Comparison of ENCODE assay signal across 8 cellular contexts in the genomic region with DNA sequence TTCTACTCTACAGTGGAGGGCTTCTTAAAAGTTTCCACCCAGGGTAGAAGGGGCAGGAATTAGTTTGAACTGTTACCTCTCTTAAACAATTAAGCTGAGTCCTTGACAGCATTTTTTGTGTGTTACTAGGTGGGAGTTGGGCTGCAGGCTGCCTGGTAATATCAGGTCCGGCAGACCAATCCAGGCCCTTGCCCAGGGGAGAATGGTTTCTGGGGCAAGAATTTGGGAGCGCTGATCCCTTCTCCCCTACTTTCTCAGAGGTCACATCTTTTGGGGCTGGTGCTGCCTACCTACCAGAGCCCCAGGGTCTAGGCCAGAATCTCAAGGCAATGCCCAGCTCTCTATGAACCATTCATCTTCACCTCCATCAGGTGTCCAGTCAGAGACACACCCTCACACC. TPM values are rescaled to one million over a fixed set of nuclear protein-coding genes. Genes with fewer than 3 reads are reported as not detected.
A peak's percentile ranks its signal among the peaks of the same experiment; 100 is the strongest.
DNase-seq lines count a peak whose midpoint lies in the region; ATAC-seq, FAIRE-seq and TF ChIP-seq lines count a peak whose summit lies in the region.

No MANE protein-coding gene starts in this region.

- no peak for DNase-seq in activated CD4-positive, alpha-beta T cell treated with anti-CD3 and anti-CD28 coated beads, Interleukin-2, amount 10 ng/mL, durations not matched to agents 24 days and 14 days
- DNase-seq in activated CD4-positive, alpha-beta T cell treated with anti-CD3 and anti-CD28 coated beads for 48 hours: no peak
- no peak for DNase-seq in activated naive CD4-positive, alpha-beta T cell treated with anti-CD3 and anti-CD28 coated beads, Interleukin-2, amount 50 U/mL, for 72 hours (ENCODE audit: low spot score in 2 of 2)
- DNase-seq in stomach: no peak
- DNase-seq in urothelium cell line (ENCODE audit: low spot score): no peak
- no peak for DNase-seq in inferior parietal cortex (ENCODE audit: extremely low spot score)
- no peak for DNase-seq in Peyer's patch

- peak overlapping the region; percentile 100 for H3K27ac Mint-ChIP-seq in activated CD4-positive, alpha-beta T cell treated with anti-CD3 and anti-CD28 coated beads, Interleukin-2, amount 10 ng/mL, durations not matched to agents 24 days and 14 days
- H3K27ac Mint-ChIP-seq in activated naive CD4-positive, alpha-beta T cell treated with anti-CD3 and anti-CD28 coated beads, Interleukin-2, amount 50 U/mL, for 72 hours: peak overlapping the region; percentile 96 to 97

- H3K4me1 Mint-ChIP-seq in activated CD4-positive, alpha-beta T cell treated with anti-CD3 and anti-CD28 coated beads, Interleukin-2, amount 10 ng/mL, durations not matched to agents 24 days and 14 days: peaks cover 35% of the 10 kb centered on the region

- TF ChIP-seq POLR2A in stomach (IDR thresholded peaks at IDR 0.05) (no peak), Peyer's patch (IDR thresholded peaks at IDR 0.05) (no peak)

- H3K4me3 ChIP-seq in iPS-18c (ENCODE audit: insufficient read depth, low read depth, low read length) (peak overlapping the region; percentile 98), stomach (peak overlapping the region; percentile 94 to 100 (median 97)), Peyer's patch (peak overlapping the region in 2 of 4 donors; percentile 77 to 80)

- no peaks in the 10 kb centered on the region for H3K27me3 Mint-ChIP-seq in activated CD4-positive, alpha-beta T cell treated with anti-CD3 and anti-CD28 coated beads, Interleukin-2, amount 10 ng/mL, durations not matched to agents 24 days and 14 days

- H3K27me3 ChIP-seq in stomach: no peaks in the 10 kb centered on the region
- no peaks in the 10 kb centered on the region for H3K27me3 ChIP-seq in Peyer's patch

- 41 to 54% (median 50%) methylated on average over 1 to 2 of the region's 2 CpGs for WGBS in stomach, 5 donors

- H3K9me3 ChIP-seq in iPS-18c (ENCODE audit: control insufficient read depth, insufficient read depth, low read length) (no peaks in the 10 kb centered on the region), stomach (no peaks in the 10 kb centered on the region), Peyer's patch (no peaks in the 10 kb centered on the region)

- H3K4me3 Mint-ChIP-seq in activated CD4-positive, alpha-beta T cell treated with anti-CD3 and anti-CD28 coated beads, Interleukin-2, amount 10 ng/mL, durations not matched to agents 24 days and 14 days: peak overlapping the region; percentile 97

- no peak for TF ChIP-seq EP300 in stomach (IDR thresholded peaks at IDR 0.05)

- TF ChIP-seq CTCF in stomach (IDR thresholded peaks at IDR 0.05) (no peak), Peyer's patch (IDR thresholded peaks at IDR 0.05) (no peak)

- no peaks in the 10 kb centered on the region for H3K9me3 Mint-ChIP-seq in activated CD4-positive, alpha-beta T cell treated with anti-CD3 and anti-CD28 coated beads, Interleukin-2, amount 10 ng/mL, durations not matched to agents 24 days and 14 days
- no peaks in the 10 kb centered on the region for H3K9me3 Mint-ChIP-seq in activated naive CD4-positive, alpha-beta T cell treated with anti-CD3 and anti-CD28 coated beads, Interleukin-2, amount 50 U/mL, for 72 hours

- H3K36me3 Mint-ChIP-seq in activated CD4-positive, alpha-beta T cell treated with anti-CD3 and anti-CD28 coated beads, Interleukin-2, amount 10 ng/mL, durations not matched to agents 24 days and 14 days (ENCODE audit: low read depth): peaks cover 47% of the 10 kb centered on the region
- peaks cover 31 to 39% of the 10 kb centered on the region in 2 donors for H3K36me3 Mint-ChIP-seq in activated naive CD4-positive, alpha-beta T cell treated with anti-CD3 and anti-CD28 coated beads, Interleukin-2, amount 50 U/mL, for 72 hours

- no peak for ATAC-seq in activated naive CD4-positive, alpha-beta T cell treated with anti-CD3 and anti-CD28 coated beads, Interleukin-2, amount 50 U/mL, for 72 hours

- FAIRE-seq in urothelium cell line (lab: Jason Lieb, UNC): no peak

- H3K4me1 ChIP-seq in stomach (peaks cover 16 to 45% (median 34%) of the 10 kb centered on the region in 4 donors), Peyer's patch (peaks cover 0 to 30% (median 7%) of the 10 kb centered on the region in 4 donors)

- intact Hi-C loops in activated CD4-positive, alpha-beta T cell treated with anti-CD3 and anti-CD28 coated beads, Interleukin-2, amount 10 ng/mL, durations not matched to agents 24 days and 14 days (cut with micrococcal nuclease): loop anchor here (5.0 kb wide), 1 partner anchor 317 kb away; a partner anchor contains a TSS
- intact Hi-C loops in stomach (cut with DNase I; ENCODE audit: low total_unique reads): no loop called here

- H3K36me3 ChIP-seq in stomach: peaks cover 19 to 22% (median 21%) of the 10 kb centered on the region in 4 donors
- H3K36me3 ChIP-seq in Peyer's patch: peaks cover 0 to 22% (median 0%) of the 10 kb centered on the region in 3 donors

- H3K27ac ChIP-seq in stomach: peak overlapping the region in 4 of 5 donors; percentile 94 to 97 (median 96)
- peak overlapping the region in 2 of 4 donors; percentile 73 to 88 for H3K27ac ChIP-seq in Peyer's patch

RNA-seq across cellular contexts. Expression of a gene that starts 1.6 kb away (rescaled TPM):
- total RNA-seq in activated CD4-positive, alpha-beta T cell treated with anti-CD3 and anti-CD28 coated beads, Interleukin-2, amount 10 ng/mL, durations not matched to agents 24 days and 14 days: 111 and 113 TPM in 2 replicates
- total RNA-seq in activated naive CD4-positive, alpha-beta T cell treated with anti-CD3 and anti-CD28 coated beads, Interleukin-2, amount 50 U/mL, for 72 hours: 10 to 100 TPM; 54.2 to 59.1 TPM
- total RNA-seq in stomach (10 to 100 TPM; 11.7 to 37.3 (median 17.9) TPM), Peyer's patch (10 to 100 TPM in 3 of 4 donors, 1 to 10 TPM in 1; 8.6 to 71.0 (median 24.0) TPM)
- polyA plus RNA-seq in stomach: 10 to 100 TPM; 10.4 to 15.8 (median 13.0) TPM

RNA-seq across cellular contexts. Expression of a gene that starts 14.2 kb away (rescaled TPM):
- 76.4 and 78.2 TPM in 2 replicates for total RNA-seq in activated CD4-positive, alpha-beta T cell treated with anti-CD3 and anti-CD28 coated beads, Interleukin-2, amount 10 ng/mL, durations not matched to agents 24 days and 14 days
- 10 to 100 TPM; 68.7 to 94.9 TPM for total RNA-seq in activated naive CD4-positive, alpha-beta T cell treated with anti-CD3 and anti-CD28 coated beads, Interleukin-2, amount 50 U/mL, for 72 hours
- total RNA-seq in stomach: 10 to 100 TPM; 24.2 to 43.7 (median 34.4) TPM
- polyA plus RNA-seq in stomach: 10 to 100 TPM; 20.4 to 28.3 (median 22.3) TPM
- total RNA-seq in Peyer's patch: 10 to 100 TPM; 19.6 to 67.7 (median 42.1) TPM

RNA-seq across cellular contexts. Expression of a gene that starts 17.8 kb away (rescaled TPM):
- 268 and 281 TPM in 2 replicates for total RNA-seq in activated CD4-positive, alpha-beta T cell treated with anti-CD3 and anti-CD28 coated beads, Interleukin-2, amount 10 ng/mL, durations not matched to agents 24 days and 14 days
- total RNA-seq in activated naive CD4-positive, alpha-beta T cell treated with anti-CD3 and anti-CD28 coated beads, Interleukin-2, amount 50 U/mL, for 72 hours: 100 to 1,000 TPM; 101 to 147 TPM
- total RNA-seq in stomach (10 to 100 TPM in 4 of 5 donors, 1 to 10 TPM in 1; 9.8 to 73.7 (median 55.6) TPM), Peyer's patch (100 to 1,000 TPM in 1 of 4 donors, 10 to 100 TPM in 3; 19.0 to 149 (median 34.2) TPM)
- polyA plus RNA-seq in stomach: 10 to 100 TPM; 21.2 to 35.1 (median 27.5) TPM
